Comparison of ENCODE assay signal across 1 cellular context in the genomic region with DNA sequence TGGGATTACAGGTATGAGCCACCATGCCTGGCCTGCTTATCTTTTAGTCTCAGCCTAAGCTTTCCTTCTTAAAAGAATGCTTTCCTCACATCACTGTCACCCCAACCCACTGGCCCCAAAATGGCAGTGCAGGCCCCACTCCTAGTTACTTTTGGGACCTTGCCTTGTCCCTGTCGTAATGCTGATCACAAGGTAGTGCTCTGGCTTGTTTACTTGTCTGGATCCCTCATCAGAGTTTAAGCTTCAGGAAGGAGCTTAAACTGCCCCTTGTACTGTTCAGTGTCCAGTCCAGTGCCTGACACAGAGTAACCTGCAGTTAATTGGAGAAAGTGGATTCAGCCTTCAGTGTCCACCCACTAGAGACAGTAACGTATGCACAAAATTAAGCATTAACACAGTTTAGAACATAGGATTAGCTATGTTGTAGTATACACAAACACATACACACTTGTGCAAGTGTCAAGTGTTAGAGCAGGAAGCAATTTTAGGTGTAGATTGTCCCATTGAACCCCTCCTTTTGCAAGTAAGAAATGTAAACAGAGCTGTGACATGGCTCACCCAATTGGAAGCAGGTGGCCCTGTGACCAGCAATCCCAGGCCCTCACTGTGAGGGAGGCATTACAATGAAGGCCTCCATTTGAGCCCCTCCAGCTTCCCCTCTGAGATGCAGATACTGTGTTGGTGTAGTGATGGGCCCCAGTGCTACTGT.
TF ChIP-seq lines count a peak whose summit lies in the region.

No MANE protein-coding gene starts in this region.

TF ChIP-seq in HepG2, 621 proteins besides CTCF, POLR2A, EP300 and RAD21:
- TF ChIP-seq FOXA3 (CRISPR knock-in tag; IDR thresholded peaks at IDR 0.05) = 0 out of 2 replicates have a peak, but pooled peaks have one; percentile 30
- no peak for TF ChIP-seq IKZF4 (CRISPR knock-in tag; IDR thresholded peaks at IDR 0.05; ENCODE audit: borderline replicate concordance, low read depth, not compliant biosample characterization)
- TF ChIP-seq ZMYM4 (CRISPR knock-in tag; IDR thresholded peaks at IDR 0.05) = 0 out of 2 replicates have a peak, but pooled peaks have one; percentile 32
- TF ChIP-seq, protein P1, sequence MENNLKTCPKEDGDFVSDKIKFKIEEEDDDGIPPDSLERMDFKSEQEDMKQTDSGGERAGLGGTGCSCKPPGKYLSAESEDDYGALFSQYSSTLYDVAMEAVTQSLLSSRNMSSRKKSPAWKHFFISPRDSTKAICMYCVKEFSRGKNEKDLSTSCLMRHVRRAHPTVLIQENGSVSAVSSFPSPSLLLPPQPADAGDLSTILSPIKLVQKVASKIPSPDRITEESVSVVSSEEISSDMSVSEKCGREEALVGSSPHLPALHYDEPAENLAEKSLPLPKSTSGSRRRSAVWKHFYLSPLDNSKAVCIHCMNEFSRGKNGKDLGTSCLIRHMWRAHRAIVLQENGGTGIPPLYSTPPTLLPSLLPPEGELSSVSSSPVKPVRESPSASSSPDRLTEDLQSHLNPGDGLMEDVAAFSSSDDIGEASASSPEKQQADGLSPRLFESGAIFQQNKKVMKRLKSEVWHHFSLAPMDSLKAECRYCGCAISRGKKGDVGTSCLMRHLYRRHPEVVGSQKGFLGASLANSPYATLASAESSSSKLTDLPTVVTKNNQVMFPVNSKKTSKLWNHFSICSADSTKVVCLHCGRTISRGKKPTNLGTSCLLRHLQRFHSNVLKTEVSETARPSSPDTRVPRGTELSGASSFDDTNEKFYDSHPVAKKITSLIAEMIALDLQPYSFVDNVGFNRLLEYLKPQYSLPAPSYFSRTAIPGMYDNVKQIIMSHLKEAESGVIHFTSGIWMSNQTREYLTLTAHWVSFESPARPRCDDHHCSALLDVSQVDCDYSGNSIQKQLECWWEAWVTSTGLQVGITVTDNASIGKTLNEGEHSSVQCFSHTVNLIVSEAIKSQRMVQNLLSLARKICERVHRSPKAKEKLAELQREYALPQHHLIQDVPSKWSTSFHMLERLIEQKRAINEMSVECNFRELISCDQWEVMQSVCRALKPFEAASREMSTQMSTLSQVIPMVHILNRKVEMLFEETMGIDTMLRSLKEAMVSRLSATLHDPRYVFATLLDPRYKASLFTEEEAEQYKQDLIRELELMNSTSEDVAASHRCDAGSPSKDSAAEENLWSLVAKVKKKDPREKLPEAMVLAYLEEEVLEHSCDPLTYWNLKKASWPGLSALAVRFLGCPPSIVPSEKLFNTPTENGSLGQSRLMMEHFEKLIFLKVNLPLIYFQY (CRISPR knock-in tag; IDR thresholded peaks at IDR 0.05; ENCODE audit: borderline replicate concordance) = no peak
- 0 out of 2 replicates have a peak, but pooled peaks have one; percentile 24 for TF ChIP-seq GATAD2A (CRISPR knock-in tag; IDR thresholded peaks at IDR 0.05)
- TF ChIP-seq NR2F6 (IDR thresholded peaks at IDR 0.05) = no peak
- TF ChIP-seq NR2F6 (CRISPR knock-in tag; IDR thresholded peaks at IDR 0.05) = peak; percentile 13; the same call in 1 of the 2 replicates
- TF ChIP-seq SP5 (CRISPR knock-in tag; IDR thresholded peaks at IDR 0.05; ENCODE audit: borderline replicate concordance, low read depth) = peak; percentile 44; the same call in 1 of the 2 replicates
- TF ChIP-seq, protein P2, sequence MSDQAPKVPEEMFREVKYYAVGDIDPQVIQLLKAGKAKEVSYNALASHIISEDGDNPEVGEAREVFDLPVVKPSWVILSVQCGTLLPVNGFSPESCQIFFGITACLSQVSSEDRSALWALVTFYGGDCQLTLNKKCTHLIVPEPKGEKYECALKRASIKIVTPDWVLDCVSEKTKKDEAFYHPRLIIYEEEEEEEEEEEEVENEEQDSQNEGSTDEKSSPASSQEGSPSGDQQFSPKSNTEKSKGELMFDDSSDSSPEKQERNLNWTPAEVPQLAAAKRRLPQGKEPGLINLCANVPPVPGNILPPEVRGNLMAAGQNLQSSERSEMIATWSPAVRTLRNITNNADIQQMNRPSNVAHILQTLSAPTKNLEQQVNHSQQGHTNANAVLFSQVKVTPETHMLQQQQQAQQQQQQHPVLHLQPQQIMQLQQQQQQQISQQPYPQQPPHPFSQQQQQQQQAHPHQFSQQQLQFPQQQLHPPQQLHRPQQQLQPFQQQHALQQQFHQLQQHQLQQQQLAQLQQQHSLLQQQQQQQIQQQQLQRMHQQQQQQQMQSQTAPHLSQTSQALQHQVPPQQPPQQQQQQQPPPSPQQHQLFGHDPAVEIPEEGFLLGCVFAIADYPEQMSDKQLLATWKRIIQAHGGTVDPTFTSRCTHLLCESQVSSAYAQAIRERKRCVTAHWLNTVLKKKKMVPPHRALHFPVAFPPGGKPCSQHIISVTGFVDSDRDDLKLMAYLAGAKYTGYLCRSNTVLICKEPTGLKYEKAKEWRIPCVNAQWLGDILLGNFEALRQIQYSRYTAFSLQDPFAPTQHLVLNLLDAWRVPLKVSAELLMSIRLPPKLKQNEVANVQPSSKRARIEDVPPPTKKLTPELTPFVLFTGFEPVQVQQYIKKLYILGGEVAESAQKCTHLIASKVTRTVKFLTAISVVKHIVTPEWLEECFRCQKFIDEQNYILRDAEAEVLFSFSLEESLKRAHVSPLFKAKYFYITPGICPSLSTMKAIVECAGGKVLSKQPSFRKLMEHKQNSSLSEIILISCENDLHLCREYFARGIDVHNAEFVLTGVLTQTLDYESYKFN (CRISPR knock-in tag; conservative IDR thresholded peaks at IDR 0.05) = peak; percentile 28; the same call in 1 of the 2 replicates
- TF ChIP-seq, protein P3, sequence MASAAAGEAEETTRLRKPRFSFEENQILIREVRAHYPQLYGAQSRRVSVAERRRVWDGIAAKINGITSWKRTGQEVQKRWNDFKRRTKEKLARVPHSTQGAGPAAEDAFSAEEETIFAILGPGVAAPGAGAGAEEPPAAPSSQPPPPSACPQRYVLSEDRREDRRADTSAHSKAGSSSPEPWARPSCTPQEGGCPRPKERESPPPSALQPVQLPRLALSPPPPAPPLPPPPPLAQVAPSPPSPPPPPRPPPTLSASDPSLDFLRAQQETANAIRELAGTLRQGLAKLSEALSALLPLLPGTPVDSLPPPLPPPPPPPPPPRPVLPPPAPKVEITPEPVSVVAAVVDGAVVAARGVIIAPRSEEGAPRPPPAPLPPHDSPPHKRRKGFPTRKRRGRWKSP (CRISPR knock-in tag; IDR thresholded peaks at IDR 0.05) = no peak
- peak; percentile 62 for TF ChIP-seq TBX2 (CRISPR knock-in tag; IDR thresholded peaks at IDR 0.05; ENCODE audit: borderline replicate concordance)
- TF ChIP-seq HNF4A (CRISPR knock-in tag; IDR thresholded peaks at IDR 0.05) = peak; percentile 51
- TF ChIP-seq ZMYM3 (CRISPR knock-in tag; IDR thresholded peaks at IDR 0.05) = 0 out of 2 replicates have a peak, but pooled peaks have one; percentile 10
- no peak for TF ChIP-seq LCORL (IDR thresholded peaks at IDR 0.05)
- TF ChIP-seq LCORL (CRISPR knock-in tag; IDR thresholded peaks at IDR 0.05) = peak; percentile 51; the same call in 1 of the 2 replicates
- TF ChIP-seq FOXA1 (IDR thresholded peaks at IDR 0.05) = no peak
- peak; percentile 46 for TF ChIP-seq FOXA1 (CRISPR knock-in tag; IDR thresholded peaks at IDR 0.05)
- TF ChIP-seq PPARG (CRISPR knock-in tag; conservative IDR thresholded peaks at IDR 0.05) = 0 out of 2 replicates have a peak, but pooled peaks have one; percentile 13
- peak; percentile 34; the same call in 1 of the 2 replicates for TF ChIP-seq ZNF788 (CRISPR knock-in tag; IDR thresholded peaks at IDR 0.05; ENCODE audit: borderline replicate concordance)
